Comparison of ENCODE assay signal across 8 cellular contexts in the genomic region with DNA sequence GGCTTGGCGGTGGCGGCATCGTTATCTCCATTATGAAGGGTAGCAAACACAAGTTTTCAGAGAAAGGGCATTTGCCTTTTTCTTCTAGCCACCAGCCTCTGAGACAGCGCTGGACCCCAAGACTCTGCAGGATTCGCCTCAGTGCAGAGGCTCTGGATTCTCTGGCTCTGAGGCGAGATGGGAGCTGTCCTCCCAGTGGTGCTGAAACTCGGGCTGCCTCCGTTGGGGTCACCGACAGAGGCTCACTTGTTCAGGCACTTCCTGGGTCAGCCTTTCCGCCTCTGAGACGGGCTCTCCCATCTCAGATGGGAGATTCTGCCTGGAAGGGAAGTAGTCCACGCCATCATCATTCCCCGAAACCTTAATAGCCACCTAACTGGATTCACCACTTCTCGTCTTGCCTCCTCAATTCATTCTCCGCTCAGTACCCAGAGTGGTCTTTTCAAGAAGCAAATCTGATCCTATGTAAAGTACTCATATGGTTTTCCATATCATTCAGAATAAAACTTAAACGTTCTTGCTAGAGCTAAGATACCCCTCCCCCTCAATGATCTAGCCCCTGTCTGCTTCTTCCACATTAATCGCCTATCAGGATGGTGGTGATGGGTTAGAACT.
DNase-seq lines count a peak whose midpoint lies in the region; ATAC-seq lines count a peak whose summit lies in the region.

No MANE protein-coding gene starts in this region.

- peak; percentile 70 for DNase-seq in activated effector memory CD4-positive, alpha-beta T cell treated with anti-CD3 and anti-CD28 coated beads, Interleukin-2, amount 50 U/mL, for 16 hours
- no peak for DNase-seq in activated effector memory CD4-positive, alpha-beta T cell treated with Interleukin-2 at 50 U/mL for 16 hours
- peak; percentile 32 for DNase-seq in activated CD4-positive, alpha-beta T cell treated with anti-CD3 and anti-CD28 coated beads, Interleukin-2, amount 50 U/mL, for 1 hour
- DNase-seq in glomerular visceral epithelial cell (ENCODE audit: extremely low spot score) (peak; percentile 12), SKM-1 (lab: John Stamatoyannopoulos, UW; ENCODE audit: unreplicated experiment) (no peak)
- DNase-seq in stimulated activated CD4-positive, alpha-beta T cell treated with anti-CD3 and anti-CD28 coated beads, Interleukin-4, amount 100 ng/mL, for 24 hours: peak; percentile 27

- ATAC-seq in HG03139 (IDR thresholded peaks at IDR 0.05; ENCODE audit: unreplicated experiment): no peak
- ATAC-seq in activated CD4-positive, CD25-positive, alpha-beta regulatory T cell treated with anti-CD3 and anti-CD28 coated beads, Interleukin-2, amount 50 U/mL, for 24 hours: no peak

Comparison
In these comparisons a context has a peak if more than half of its experiments do, and no peak if none do; other contexts are left out.
1. DNase-seq: peak in activated effector memory CD4-positive, alpha-beta T cell treated with anti-CD3 and anti-CD28 coated beads, Interleukin-2, amount 50 U/mL, for 16 hours (single experiment), activated CD4-positive, alpha-beta T cell treated with anti-CD3 and anti-CD28 coated beads, Interleukin-2, amount 50 U/mL, for 1 hour (single experiment), glomerular visceral epithelial cell (single experiment) and stimulated activated CD4-positive, alpha-beta T cell treated with anti-CD3 and anti-CD28 coated beads, Interleukin-4, amount 100 ng/mL, for 24 hours (single experiment); none in activated effector memory CD4-positive, alpha-beta T cell treated with Interleukin-2 at 50 U/mL for 16 hours (single experiment) and SKM-1 (single experiment).